Comparison of ENCODE assay signal across 14 cellular contexts in the genomic region with DNA sequence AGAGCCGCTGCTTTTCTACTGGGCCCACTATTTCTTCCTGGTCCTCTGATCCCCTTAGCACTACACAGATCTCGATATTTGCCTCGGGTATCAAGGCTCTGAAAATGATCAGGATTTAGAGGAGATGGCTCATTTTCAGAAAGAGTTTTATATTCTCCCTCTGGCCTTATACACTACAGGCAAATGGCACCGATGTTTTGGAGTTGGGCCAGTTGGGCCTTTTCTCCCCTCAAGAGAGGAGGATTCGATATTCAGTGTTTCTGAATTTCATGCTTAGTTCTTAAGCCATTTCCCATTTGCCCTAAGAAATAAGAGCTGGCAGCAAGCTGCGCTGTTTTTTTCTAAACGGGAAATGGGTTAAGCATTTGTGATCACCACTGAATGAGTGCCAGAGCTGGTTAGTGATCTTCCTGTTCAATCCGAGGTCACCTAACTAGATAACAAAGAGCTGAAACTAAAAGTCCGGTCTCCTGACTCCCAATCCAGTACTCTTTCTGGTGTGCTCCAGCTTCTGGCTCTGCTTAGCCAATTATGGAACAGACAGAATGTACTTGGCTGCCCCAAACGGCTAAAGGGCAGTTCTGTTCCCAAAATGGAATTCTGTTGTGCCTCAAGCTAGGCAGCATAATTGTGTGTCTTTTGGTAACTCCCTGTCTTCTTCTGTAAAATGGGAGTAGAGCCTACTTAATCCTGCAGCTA. TPM values are rescaled to one million over a fixed set of nuclear protein-coding genes. Genes with fewer than 3 reads are reported as not detected.
DNase-seq lines count a peak whose midpoint lies in the region; ATAC-seq, FAIRE-seq and TF ChIP-seq lines count a peak whose summit lies in the region.
"Had no signal": no experiment of that assay in that cellular context is flagged by ENCODE, and none has a peak within 500 bp of the region (broad histone marks: within the 10 kb centered on the region; RNA-seq: fewer than 3 reads in every experiment).

No MANE protein-coding gene starts in this region.

- POLR2A ChIA-PET in K562 (lab: Yijun Ruan, JAX) = interaction anchor here (0.5 to 2.0 kb wide), 10 partner anchors 9 to 131 kb away, joined by 3 to 13 read pairs (median 3); no protein-coding TSS in a partner anchor

- ATAC-seq in K562 (no peak), HG03139 (IDR thresholded peaks at IDR 0.05; ENCODE audit: unreplicated experiment) (no peak)

- H3K4me1 ChIP-seq in K562 (replicated peaks in 1 of 2; ENCODE audit: control insufficient read depth in 2 of 2, insufficient read depth in 2 of 2, low read length in 2 of 2) (peaks cover 16 to 21% of the 10 kb centered on the region in 2 experiments), mesenchymal stem cell (ENCODE audit: control insufficient read depth, insufficient read depth, low read depth, low read length) (peaks cover 6% of the 10 kb centered on the region), subcutaneous abdominal adipose tissue (ENCODE audit: control insufficient read depth in 5 of 5, insufficient read depth in 5 of 5, low read length in 5 of 5) (peaks cover 10 to 34% (median 33%) of the 10 kb centered on the region in 5 donors)

- no peak overlapping the region for H3K27ac Mint-ChIP-seq in activated CD4-positive, alpha-beta T cell treated with anti-CD3 and anti-CD28 coated beads, Interleukin-2, amount 10 ng/mL, durations not matched to agents 24 days and 14 days
- H3K27ac Mint-ChIP-seq: endodermal cell had no signal

- H3K9me3 ChIP-seq in K562 (replicated peaks; ENCODE audit: control insufficient read depth, insufficient read depth, low read depth, low read length) (no peaks in the 10 kb centered on the region), mesenchymal stem cell (ENCODE audit: control insufficient read depth, low read length) (no peaks in the 10 kb centered on the region), subcutaneous abdominal adipose tissue (ENCODE audit: control insufficient read depth in 5 of 5, low read length in 5 of 5) (no peaks in the 10 kb centered on the region)
- H3K9me3 ChIP-seq: A549 had no signal

- no peak for TF ChIP-seq RAD21 in K562 (CRISPR knock-in tag; conservative IDR thresholded peaks at IDR 0.05 in 1 of 2, IDR thresholded peaks at IDR 0.05 in 1 of 2)

- in situ Hi-C loops in K562 (cut with MboI) = loop anchor here (25.0 kb wide), 1 partner anchor 283 kb away; a partner anchor contains a TSS

- H4K91ac ChIP-seq in mesenchymal stem cell (ENCODE audit: low read length) = no peak overlapping the region

- H3K27me3 Mint-ChIP-seq in activated CD4-positive, alpha-beta T cell treated with anti-CD3 and anti-CD28 coated beads, Interleukin-2, amount 10 ng/mL, durations not matched to agents 24 days and 14 days = no peaks in the 10 kb centered on the region

- DNase-seq in activated CD4-positive, alpha-beta T cell treated with anti-CD3 and anti-CD28 coated beads, Interleukin-2, amount 10 ng/mL, durations not matched to agents 24 days and 14 days = no peak
- DNase-seq in activated CD4-positive, alpha-beta T cell treated with anti-CD3 and anti-CD28 coated beads, Interleukin-2, amount 50 U/mL, for 1 hour = no peak
- DNase-seq in K562 (ENCODE audit: extremely low read depth in 1 of 4, low spot score in 3 of 4) (no peak), mesenchymal stem cell (no peak), epidermal melanocyte (ENCODE audit: insufficient read length, low spot score) (no peak), DMS53 treated with DMSO at 0.1 percent for 48 hours (lab: John Stamatoyannopoulos, UW; ENCODE audit: unreplicated experiment) (no peak)
- DNase-seq: endodermal cell, islet precursor cell, NCI-H2171 had no signal

- peak overlapping the region in 1 of 2 experiments; percentile 93; a peak in 2 of 4 replicates for H3K9ac ChIP-seq in K562 (ENCODE audit: insufficient read depth in 1 of 2, low read depth in 2 of 2, low read length in 2 of 2)
- peak overlapping the region; percentile 97 for H3K9ac ChIP-seq in mesenchymal stem cell (ENCODE audit: low read length)
- peak overlapping the region in 2 of 5 donors; percentile 0 to 97 for H3K9ac ChIP-seq in subcutaneous abdominal adipose tissue (ENCODE audit: low read length in 5 of 5)

- H2AK5ac ChIP-seq in mesenchymal stem cell (ENCODE audit: low read length, severe bottlenecking) = no peak overlapping the region

- H3K27ac ChIP-seq in K562 (ENCODE audit: extremely low read depth, low read depth, low read length) = peak overlapping the region; percentile 10; the same call in 1 of the 3 replicates
- no peak overlapping the region for H3K27ac ChIP-seq in mesenchymal stem cell (ENCODE audit: low read length, poor library complexity, severe bottlenecking)
- H3K27ac ChIP-seq in subcutaneous abdominal adipose tissue (ENCODE audit: low read depth, low read length) = peak overlapping the region; percentile 96

- peak overlapping the region; percentile 96 for H3K4me2 ChIP-seq in K562 (ENCODE audit: insufficient read depth, low read length)
- H3K4me2 ChIP-seq in mesenchymal stem cell (ENCODE audit: low read length, poor library complexity, severe bottlenecking) = no peak overlapping the region

- H3K4me3 ChIP-seq in K562 = no peak overlapping the region
- H3K4me3 ChIP-seq in mesenchymal stem cell (ENCODE audit: insufficient read depth in 1 of 2, low read depth in 1 of 2, low read length in 2 of 2) = peak overlapping the region in 1 of 2 experiments; percentile 83
- peak overlapping the region in 4 of 5 donors; percentile 21 to 89 (median 77) for H3K4me3 ChIP-seq in subcutaneous abdominal adipose tissue (ENCODE audit: low read depth in 1 of 5, low read length in 5 of 5)

- H3K18ac ChIP-seq in mesenchymal stem cell (ENCODE audit: low read depth in 1 of 2, low read length in 2 of 2) = no peak overlapping the region

- no peak for FAIRE-seq in K562 (lab: Jason Lieb, UNC)
- FAIRE-seq: A549, urothelium cell line had no signal

- no peaks in the 10 kb centered on the region for H3K9me3 Mint-ChIP-seq in activated CD4-positive, alpha-beta T cell treated with anti-CD3 and anti-CD28 coated beads, Interleukin-2, amount 10 ng/mL, durations not matched to agents 24 days and 14 days
- H3K9me3 Mint-ChIP-seq: endodermal cell; T-helper 1 cell treated with Interleukin-12 subunit alpha and Interleukin-12 subunit beta and Interleukin-4 antibody, amounts not matched to agents 30 μg/mL and 1 μg/mL, for 36 hours had no signal

- H3K4me3 Mint-ChIP-seq in activated CD4-positive, alpha-beta T cell treated with anti-CD3 and anti-CD28 coated beads, Interleukin-2, amount 10 ng/mL, durations not matched to agents 24 days and 14 days = peak overlapping the region; percentile 88

- no peak for TF ChIP-seq EP300 in K562 (IDR thresholded peaks at IDR 0.05; ENCODE audit: low read length)

- CTCF ChIA-PET in K562 (lab: Yijun Ruan, JAX; ENCODE audit: low intra/inter-chr PET ratio) = no interaction called here

- H2BK15ac ChIP-seq in mesenchymal stem cell (ENCODE audit: low read depth, poor library complexity, severe bottlenecking) = no peak overlapping the region

- H3K4me1 Mint-ChIP-seq in activated CD4-positive, alpha-beta T cell treated with anti-CD3 and anti-CD28 coated beads, Interleukin-2, amount 10 ng/mL, durations not matched to agents 24 days and 14 days = peaks cover 24% of the 10 kb centered on the region

- peaks cover 8% of the 10 kb centered on the region for H3K36me3 Mint-ChIP-seq in activated CD4-positive, alpha-beta T cell treated with anti-CD3 and anti-CD28 coated beads, Interleukin-2, amount 10 ng/mL, durations not matched to agents 24 days and 14 days (ENCODE audit: low read depth)

- no peak overlapping the region for H3K23ac ChIP-seq in mesenchymal stem cell (ENCODE audit: low read length in 2 of 2)

- intact Hi-C loops in activated CD4-positive, alpha-beta T cell treated with anti-CD3 and anti-CD28 coated beads, Interleukin-2, amount 10 ng/mL, durations not matched to agents 24 days and 14 days (cut with micrococcal nuclease) = loop anchor here (5.0 kb wide), 1 partner anchor 268 kb away; a partner anchor contains a TSS
- intact Hi-C loops in K562 (cut with micrococcal nuclease) = loop anchor here (10.0 kb wide), 1 partner anchor 199 kb away; no protein-coding TSS in a partner anchor

- no peak for TF ChIP-seq CTCF in K562 (IDR thresholded peaks at IDR 0.05 in 2 of 3, conservative IDR thresholded peaks at IDR 0.05 in 1 of 3; ENCODE audit: insufficient read depth in 2 of 3, low read depth in 1 of 3, low read length in 3 of 3)

- H2BK120ac ChIP-seq in mesenchymal stem cell (ENCODE audit: low read depth, low read length) = no peak overlapping the region

- no peaks in the 10 kb centered on the region for H4K20me1 ChIP-seq in K562 (replicated peaks; ENCODE audit: control insufficient read depth, insufficient read depth, low read length)

- no peak overlapping the region for H3K4ac ChIP-seq in mesenchymal stem cell (ENCODE audit: low read depth in 1 of 2, low read length in 2 of 2)

- H3K27me3 ChIP-seq in K562 (ENCODE audit: control insufficient read depth in 2 of 2, insufficient read depth in 2 of 2, low read length in 2 of 2) (no peaks in the 10 kb centered on the region), mesenchymal stem cell (ENCODE audit: control insufficient read depth in 1 of 2, insufficient read depth in 1 of 2, low read length in 2 of 2) (no peaks in the 10 kb centered on the region), subcutaneous abdominal adipose tissue (ENCODE audit: control insufficient read depth in 5 of 5, insufficient read depth in 4 of 5, low read length in 5 of 5) (no peaks in the 10 kb centered on the region)

- no peak overlapping the region for H2BK5ac ChIP-seq in mesenchymal stem cell (ENCODE audit: low read depth, low read length, poor library complexity, severe bottlenecking)

- no peak overlapping the region for H4K8ac ChIP-seq in mesenchymal stem cell (ENCODE audit: low read length)

- no peak overlapping the region for H3K14ac ChIP-seq in mesenchymal stem cell (ENCODE audit: low read length in 2 of 2)

- peaks cover 17% of the 10 kb centered on the region for H3K79me2 ChIP-seq in K562 (ENCODE audit: control insufficient read depth, insufficient read depth, low read length)

- H2BK12ac ChIP-seq in mesenchymal stem cell (ENCODE audit: low read length in 2 of 2) = no peak overlapping the region

- H2AFZ ChIP-seq in K562 (ENCODE audit: low read depth, low read length) = peak overlapping the region; percentile 90
- no peak overlapping the region for H2AFZ ChIP-seq in mesenchymal stem cell (ENCODE audit: low read depth, low read length)

- no peak for TF ChIP-seq POLR2A in K562 (conservative IDR thresholded peaks at IDR 0.05)

- peaks cover 13% of the 10 kb centered on the region for H3K79me1 ChIP-seq in mesenchymal stem cell (replicated peaks; ENCODE audit: low read length, poor library complexity, severe bottlenecking)

- 59% methylated on average over 10 of the region's 10 CpGs for WGBS in K562 (ENCODE audit: insufficient coverage, low coverage, missing lambda C conversion rate)
- 97% methylated on average over 10 of the region's 10 CpGs for WGBS in mesenchymal stem cell

- H3K36me3 ChIP-seq in K562 (ENCODE audit: control insufficient read depth, insufficient read depth, low read length) = 0 out of 3 replicates have a peak, but pooled peaks cover 6% of the 10 kb centered on the region
- H3K36me3 ChIP-seq in mesenchymal stem cell (ENCODE audit: control insufficient read depth in 1 of 2, insufficient read depth in 2 of 2, low read depth in 1 of 2, low read length in 2 of 2) = no peaks in the 10 kb centered on the region
- no peaks in the 10 kb centered on the region for H3K36me3 ChIP-seq in subcutaneous abdominal adipose tissue (ENCODE audit: control insufficient read depth in 5 of 5, insufficient read depth in 5 of 5, low read length in 5 of 5)

- no peaks in the 10 kb centered on the region for H3K9me1 ChIP-seq in K562 (ENCODE audit: control insufficient read depth, insufficient read depth, low read length)

- BruUV-seq in K562 (replicated peaks; lab: Mats Ljungman, UMichigan) = no TSS peak

RNA-seq across cellular contexts. Expression of a gene that starts 1.3 kb away (rescaled TPM):
- total RNA-seq in activated CD4-positive, alpha-beta T cell treated with anti-CD3 and anti-CD28 coated beads, Interleukin-2, amount 10 ng/mL, durations not matched to agents 24 days and 14 days = 19.5 and 19.9 TPM in 2 replicates
- total RNA-seq in K562 (2011; cell fraction: chromatin; rRNA removed; ENCODE audit: low replicate concordance) = 24.8 and 27.4 TPM in 2 replicates
- total RNA-seq in K562 (2011; cell fraction: nucleolus; rRNA removed) = 13.9 and 18.3 TPM in 2 replicates
- total RNA-seq in K562 (2011; cell fraction: nucleoplasm; rRNA removed) = 18.3 and 20.3 TPM in 2 replicates
- total RNA-seq in K562 (2014; rRNA removed) (19.7 and 22.9 TPM in 2 replicates), K562 (2014; rRNA removed; fragmentation: Illumina TruSeq; extraction: Trizol) (16.8 and 17.8 TPM in 2 replicates), K562 (2015; rRNA removed; fragmentation: Illumina TruSeq; extraction: Trizol) (17.2 and 17.9 TPM in 2 replicates), K562 (2021) (16.9 and 22.2 TPM in 2 replicates)
- polyA plus RNA-seq in K562 (2011; rRNA removed) (16.7 and 27.1 TPM in 2 replicates), K562 (2014; fragmentation: Illumina TruSeq; extraction: Trizol) (23.8 and 25.1 TPM in 2 replicates), K562 (2014; fragmentation: Nextera tagmentation; extraction: Ambion mirVana) (1 to 10 TPM; 7.6 to 7.9 TPM), K562 (2014; rRNA removed) (15.2 and 16.7 TPM in 2 replicates)
- polyA plus RNA-seq in K562 (2011; cell fraction: cytosol; rRNA removed) = 21.4 and 24.5 TPM in 2 replicates
- polyA plus RNA-seq in K562 (2011; cell fraction: nucleus; rRNA removed) = 8.2 and 9.6 TPM in 2 replicates
- polyA plus RNA-seq in K562 (2012) = 16.1 and 29.9 TPM in 2 replicates
- polyA minus RNA-seq in K562 (2011; rRNA and poly(A)+ RNA removed) = 19.4 and 20.8 TPM in 2 replicates
- 12.1 and 12.5 TPM in 2 replicates for polyA minus RNA-seq in K562 (2011; cell fraction: cytosol; rRNA and poly(A)+ RNA removed)
- 6.9 and 10.6 TPM in 2 replicates for polyA minus RNA-seq in K562 (2011; cell fraction: nucleus; rRNA and poly(A)+ RNA removed)
- polyA plus RNA-seq in mesenchymal stem cell (2013, experiment 1 of 2) = 14.1 TPM
- 13.6 TPM for polyA plus RNA-seq in mesenchymal stem cell (2013, experiment 2 of 2)

RNA-seq across cellular contexts. Expression of a gene that starts 25.1 kb away (rescaled TPM):
- 44.7 and 44.9 TPM in 2 replicates for total RNA-seq in activated CD4-positive, alpha-beta T cell treated with anti-CD3 and anti-CD28 coated beads, Interleukin-2, amount 10 ng/mL, durations not matched to agents 24 days and 14 days
- 115 and 117 TPM in 2 replicates for total RNA-seq in K562 (2011; cell fraction: chromatin; rRNA removed; ENCODE audit: low replicate concordance)
- 97.5 and 125 TPM in 2 replicates for total RNA-seq in K562 (2011; cell fraction: nucleolus; rRNA removed)
- 131 and 159 TPM in 2 replicates for total RNA-seq in K562 (2011; cell fraction: nucleoplasm; rRNA removed)
- total RNA-seq in K562 (2014; rRNA removed) (55.4 and 65.5 TPM in 2 replicates), K562 (2014; rRNA removed; fragmentation: Illumina TruSeq; extraction: Trizol) (58.2 and 65.8 TPM in 2 replicates), K562 (2015; rRNA removed; fragmentation: Illumina TruSeq; extraction: Trizol) (61.8 and 66.8 TPM in 2 replicates), K562 (2021) (52.6 and 55.7 TPM in 2 replicates)
- polyA plus RNA-seq in K562 (2011; rRNA removed) (105 and 109 TPM in 2 replicates), K562 (2014; fragmentation: Illumina TruSeq; extraction: Trizol) (65.5 and 80.0 TPM in 2 replicates), K562 (2014; fragmentation: Nextera tagmentation; extraction: Ambion mirVana) (100 to 1,000 TPM in 1 of 2 experiments, 10 to 100 TPM in 1; 97.4 to 111 TPM), K562 (2014; rRNA removed) (85.3 and 86.9 TPM in 2 replicates)
- polyA plus RNA-seq in K562 (2011; cell fraction: cytosol; rRNA removed) = 54.1 and 73.4 TPM in 2 replicates
- polyA plus RNA-seq in K562 (2011; cell fraction: nucleus; rRNA removed) = 152 and 181 TPM in 2 replicates
- polyA plus RNA-seq in K562 (2012) = 68.4 and 82.2 TPM in 2 replicates
- 41.9 and 56.1 TPM in 2 replicates for polyA minus RNA-seq in K562 (2011; rRNA and poly(A)+ RNA removed)
- polyA minus RNA-seq in K562 (2011; cell fraction: cytosol; rRNA and poly(A)+ RNA removed) = 14.5 and 18.0 TPM in 2 replicates
- polyA minus RNA-seq in K562 (2011; cell fraction: nucleus; rRNA and poly(A)+ RNA removed) = 71.4 and 143 TPM in 2 replicates
- 48.5 TPM for polyA plus RNA-seq in mesenchymal stem cell (2013, experiment 1 of 2)
- polyA plus RNA-seq in mesenchymal stem cell (2013, experiment 2 of 2) = 51.0 TPM

RNA-seq across cellular contexts. Expression of a gene that starts 43.0 kb away (rescaled TPM):
- total RNA-seq in activated CD4-positive, alpha-beta T cell treated with anti-CD3 and anti-CD28 coated beads, Interleukin-2, amount 10 ng/mL, durations not matched to agents 24 days and 14 days = 96.4 and 107 TPM in 2 replicates
- total RNA-seq in K562 (2011; cell fraction: chromatin; rRNA removed; ENCODE audit: low replicate concordance) = 10.5 and 25.2 TPM in 2 replicates
- total RNA-seq in K562 (2011; cell fraction: nucleolus; rRNA removed) = 13.8 and 15.3 TPM in 2 replicates
- 23.0 and 35.0 TPM in 2 replicates for total RNA-seq in K562 (2011; cell fraction: nucleoplasm; rRNA removed)
- total RNA-seq in K562 (2014; rRNA removed) (106 and 125 TPM in 2 replicates), K562 (2014; rRNA removed; fragmentation: Illumina TruSeq; extraction: Trizol) (135 and 156 TPM in 2 replicates), K562 (2015; rRNA removed; fragmentation: Illumina TruSeq; extraction: Trizol) (134 and 152 TPM in 2 replicates), K562 (2021) (110 and 113 TPM in 2 replicates)
- polyA plus RNA-seq in K562 (2011; rRNA removed) (80.7 and 102 TPM in 2 replicates), K562 (2014; fragmentation: Illumina TruSeq; extraction: Trizol) (184 and 190 TPM in 2 replicates), K562 (2014; fragmentation: Nextera tagmentation; extraction: Ambion mirVana) (100 to 1,000 TPM; 132 to 342 TPM), K562 (2014; rRNA removed) (243 and 263 TPM in 2 replicates)
- polyA plus RNA-seq in K562 (2011; cell fraction: cytosol; rRNA removed) = 10.7 and 38.1 TPM in 2 replicates
- 9.7 and 18.4 TPM in 2 replicates for polyA plus RNA-seq in K562 (2011; cell fraction: nucleus; rRNA removed)
- polyA plus RNA-seq in K562 (2012) = 79.1 and 298 TPM in 2 replicates
- polyA minus RNA-seq in K562 (2011; rRNA and poly(A)+ RNA removed) = 71.4 and 83.4 TPM in 2 replicates
- 29.5 and 30.9 TPM in 2 replicates for polyA minus RNA-seq in K562 (2011; cell fraction: cytosol; rRNA and poly(A)+ RNA removed)
- polyA minus RNA-seq in K562 (2011; cell fraction: nucleus; rRNA and poly(A)+ RNA removed) = 18.8 and 38.3 TPM in 2 replicates
- 53.3 TPM for polyA plus RNA-seq in mesenchymal stem cell (2013, experiment 1 of 2)
- polyA plus RNA-seq in mesenchymal stem cell (2013, experiment 2 of 2) = 54.6 TPM

RNA-seq across cellular contexts. Expression of a gene that starts 52.9 kb away (rescaled TPM):
- not detected in 2 replicates for total RNA-seq in activated CD4-positive, alpha-beta T cell treated with anti-CD3 and anti-CD28 coated beads, Interleukin-2, amount 10 ng/mL, durations not matched to agents 24 days and 14 days
- not detected in 2 replicates for total RNA-seq in K562 (2011; cell fraction: chromatin; rRNA removed; ENCODE audit: low replicate concordance)
- not detected in 2 replicates for total RNA-seq in K562 (2011; cell fraction: nucleolus; rRNA removed)
- total RNA-seq in K562 (2011; cell fraction: nucleoplasm; rRNA removed) = not detected in 2 replicates
- total RNA-seq in K562 (2014; rRNA removed) = 0.16 TPM in 1 of 2 replicates, not detected in the other
- not detected in 2 replicates for total RNA-seq in K562 (2014; rRNA removed; fragmentation: Illumina TruSeq; extraction: Trizol)
- not detected in 2 replicates for total RNA-seq in K562 (2015; rRNA removed; fragmentation: Illumina TruSeq; extraction: Trizol)
- not detected in 2 replicates for total RNA-seq in K562 (2021)
- polyA plus RNA-seq in K562 (2011; rRNA removed) = 0.07 and 0.08 TPM in 2 replicates
- polyA plus RNA-seq in K562 (2011; cell fraction: cytosol; rRNA removed) = 0.01 and 0.22 TPM in 2 replicates
- 0.13 and 0.40 TPM in 2 replicates for polyA plus RNA-seq in K562 (2011; cell fraction: nucleus; rRNA removed)
- polyA plus RNA-seq in K562 (2012) = 0.09 and 0.14 TPM in 2 replicates
- polyA plus RNA-seq in K562 (2014; fragmentation: Illumina TruSeq; extraction: Trizol) = 0.06 TPM in 1 of 2 replicates, not detected in the other
- not detected for polyA plus RNA-seq in K562 (2014; fragmentation: Nextera tagmentation; extraction: Ambion mirVana)
- not detected in 2 replicates for polyA plus RNA-seq in K562 (2014; rRNA removed)
- polyA minus RNA-seq in K562 (2011; rRNA and poly(A)+ RNA removed) = not detected in 2 replicates
- not detected in 2 replicates for polyA minus RNA-seq in K562 (2011; cell fraction: cytosol; rRNA and poly(A)+ RNA removed)
- polyA minus RNA-seq in K562 (2011; cell fraction: nucleus; rRNA and poly(A)+ RNA removed) = 0.11 and 0.13 TPM in 2 replicates
- 2.3 TPM for polyA plus RNA-seq in mesenchymal stem cell (2013, experiment 1 of 2)
- polyA plus RNA-seq in mesenchymal stem cell (2013, experiment 2 of 2) = 2.2 TPM
